16 cellular contexts compared by ENCODE assay signal in genomic region chr18:9526458-9526857, GRCh38. TPM values are rescaled to one million over a fixed set of nuclear protein-coding genes. Genes with fewer than 3 reads are reported as not detected.
DNase-seq lines count a peak whose midpoint lies in the region; ATAC-seq, FAIRE-seq and TF ChIP-seq lines count a peak whose summit lies in the region.
"Had no signal": no experiment of that assay in that cellular context is flagged by ENCODE, and none has a peak within 500 bp of the region (broad histone marks: within the 10 kb centered on the region; RNA-seq: fewer than 3 reads in every experiment).

No MANE protein-coding gene starts in this region.

- peak; percentile 41 to 81 for DNase-seq in PC-9
- no peak for DNase-seq in endodermal cell
- DNase-seq in kidney tubule cell (ENCODE audit: low spot score) = peak; percentile 82
- DNase-seq in activated CD4-positive, alpha-beta memory T cell treated with anti-CD3 and anti-CD28 coated beads, Interleukin-2, amount 10 ng/mL, durations not matched to agents 7 days and 5 days = no peak
- DNase-seq in naive thymus-derived CD4-positive, alpha-beta T cell = no peak
- no peak for DNase-seq in GM12892 (ENCODE audit: insufficient read length)
- DNase-seq: Caco-2; CD8-positive, alpha-beta memory T cell; DND-41; GDM1; HFFc6 had no signal

- no peak for FAIRE-seq in GM12892 (lab: Jason Lieb, UNC)
- FAIRE-seq: A549, GM19239, H1 had no signal

- no TSS peak for BruUV-seq in PC-9 (replicated peaks; lab: Mats Ljungman, UMichigan)

- no peaks in the 10 kb centered on the region for H3K27me3 Mint-ChIP-seq in endodermal cell (ENCODE audit: insufficient read depth)
- no peaks in the 10 kb centered on the region for H3K27me3 Mint-ChIP-seq in activated CD4-positive, alpha-beta memory T cell treated with anti-CD3 and anti-CD28 coated beads, Interleukin-2, amount 10 ng/mL, durations not matched to agents 7 days and 5 days
- H3K27me3 Mint-ChIP-seq in naive thymus-derived CD4-positive, alpha-beta T cell = no peaks in the 10 kb centered on the region
- H3K27me3 Mint-ChIP-seq: CD8-positive, alpha-beta memory T cell had no signal

- H3K27ac Mint-ChIP-seq in endodermal cell = no peak overlapping the region
- no peak overlapping the region for H3K27ac Mint-ChIP-seq in activated CD4-positive, alpha-beta memory T cell treated with anti-CD3 and anti-CD28 coated beads, Interleukin-2, amount 10 ng/mL, durations not matched to agents 7 days and 5 days
- H3K27ac Mint-ChIP-seq in naive thymus-derived CD4-positive, alpha-beta T cell = no peak overlapping the region
- H3K27ac Mint-ChIP-seq: HFFc6 had no signal

- no peak overlapping the region for H3K4me3 ChIP-seq in PC-9
- peak overlapping the region; percentile 22 for H3K4me3 ChIP-seq in endodermal cell (ENCODE audit: low read length)
- no peak overlapping the region for H3K4me3 ChIP-seq in naive thymus-derived CD4-positive, alpha-beta T cell (ENCODE audit: low read length)
- H3K4me3 ChIP-seq: A549, BLaER1, HAP-1 had no signal

- peaks cover 27% of the 10 kb centered on the region for H3K9me3 Mint-ChIP-seq in endodermal cell
- peaks cover 8% of the 10 kb centered on the region for H3K9me3 Mint-ChIP-seq in activated CD4-positive, alpha-beta memory T cell treated with anti-CD3 and anti-CD28 coated beads, Interleukin-2, amount 10 ng/mL, durations not matched to agents 7 days and 5 days
- peaks cover 0 to 10% (median 0%) of the 10 kb centered on the region in 11 donors for H3K9me3 Mint-ChIP-seq in naive thymus-derived CD4-positive, alpha-beta T cell

- H2AFZ ChIP-seq in PC-9 = no peak overlapping the region

- H3K4me1 ChIP-seq in PC-9 (replicated peaks; ENCODE audit: insufficient read depth) = peaks cover 19% of the 10 kb centered on the region
- peaks cover 2% of the 10 kb centered on the region for H3K4me1 ChIP-seq in endodermal cell (ENCODE audit: control insufficient read depth, insufficient read depth, low read length)
- H3K4me1 ChIP-seq in naive thymus-derived CD4-positive, alpha-beta T cell (ENCODE audit: control insufficient read depth in 2 of 2, insufficient read depth in 2 of 2, low read length in 2 of 2) = no peaks in the 10 kb centered on the region
- H3K4me1 ChIP-seq: A549, BLaER1, HAP-1 had no signal

- H3K79me2 ChIP-seq in PC-9 (ENCODE audit: low read depth) = no peaks in the 10 kb centered on the region

- CTCF ChIA-PET in PC-9 (lab: Charles Lee) = no interaction called here
- CTCF ChIA-PET in activated CD4-positive, alpha-beta memory T cell treated with anti-CD3 and anti-CD28 coated beads, Interleukin-2, amount 10 ng/mL, durations not matched to agents 7 days and 5 days (lab: Charles Lee) = no interaction called here
- CTCF ChIA-PET in naive thymus-derived CD4-positive, alpha-beta T cell (lab: Charles Lee) = no interaction called here

- H4K20me1 ChIP-seq in PC-9 (ENCODE audit: insufficient read depth) = no peaks in the 10 kb centered on the region

- peaks cover 36% of the 10 kb centered on the region for H3K36me3 ChIP-seq in PC-9 (ENCODE audit: low read depth)
- peaks cover 74% of the 10 kb centered on the region for H3K36me3 ChIP-seq in endodermal cell (ENCODE audit: control insufficient read depth, insufficient read depth, low read length)
- peaks cover 0 to 53% (median 3%) of the 10 kb centered on the region in 3 experiments for H3K36me3 ChIP-seq in naive thymus-derived CD4-positive, alpha-beta T cell (ENCODE audit: control insufficient read depth in 2 of 3, insufficient read depth in 3 of 3, low read length in 3 of 3)

- intact Hi-C loops in PC-9 (cut with micrococcal nuclease; ENCODE audit: unreplicated experiment) = no loop called here
- intact Hi-C loops in naive thymus-derived CD4-positive, alpha-beta T cell (cut with micrococcal nuclease) = no loop called here

- no peak overlapping the region for H3K4me3 Mint-ChIP-seq in endodermal cell
- H3K4me3 Mint-ChIP-seq in activated CD4-positive, alpha-beta memory T cell treated with anti-CD3 and anti-CD28 coated beads, Interleukin-2, amount 10 ng/mL, durations not matched to agents 7 days and 5 days = no peak overlapping the region
- H3K4me3 Mint-ChIP-seq in naive thymus-derived CD4-positive, alpha-beta T cell = no peak overlapping the region
- H3K4me3 Mint-ChIP-seq: CD8-positive, alpha-beta memory T cell; HFFc6 had no signal

- TF ChIP-seq CTCF in PC-9 (conservative IDR thresholded peaks at IDR 0.05) (no peak), endodermal cell (conservative IDR thresholded peaks at IDR 0.05) (no peak)

- peaks cover 82% of the 10 kb centered on the region for H3K36me3 Mint-ChIP-seq in endodermal cell (ENCODE audit: low read depth)
- peaks cover 68% of the 10 kb centered on the region for H3K36me3 Mint-ChIP-seq in activated CD4-positive, alpha-beta memory T cell treated with anti-CD3 and anti-CD28 coated beads, Interleukin-2, amount 10 ng/mL, durations not matched to agents 7 days and 5 days (ENCODE audit: low read depth)
- H3K36me3 Mint-ChIP-seq in naive thymus-derived CD4-positive, alpha-beta T cell = peaks cover 22 to 66% (median 42%) of the 10 kb centered on the region in 5 donors

- peak overlapping the region; percentile 72 for H3K27ac ChIP-seq in PC-9
- H3K27ac ChIP-seq in endodermal cell (ENCODE audit: low read depth, low read length) = no peak overlapping the region
- no peak overlapping the region for H3K27ac ChIP-seq in naive thymus-derived CD4-positive, alpha-beta T cell (ENCODE audit: low read depth, low read length)
- H3K27ac ChIP-seq: A549, BLaER1 had no signal

- ATAC-seq in naive thymus-derived CD4-positive, alpha-beta T cell = no peak
- ATAC-seq: A549 had no signal

- H3K9me3 ChIP-seq in PC-9 (ENCODE audit: insufficient read depth, low read depth) = peaks cover 8% of the 10 kb centered on the region; the same call in 1 of the 2 replicates
- H3K9me3 ChIP-seq in endodermal cell (ENCODE audit: control insufficient read depth, low read length) = peaks cover 36% of the 10 kb centered on the region
- no peaks in the 10 kb centered on the region for H3K9me3 ChIP-seq in naive thymus-derived CD4-positive, alpha-beta T cell (ENCODE audit: control insufficient read depth in 2 of 3, low read length in 3 of 3)
- H3K9me3 ChIP-seq: HAP-1 had no signal

- H3K27me3 ChIP-seq in PC-9 (ENCODE audit: insufficient read depth, low read depth) = no peaks in the 10 kb centered on the region
- H3K27me3 ChIP-seq in endodermal cell (ENCODE audit: control insufficient read depth, insufficient read depth, low read length, poor library complexity, severe bottlenecking) = no peaks in the 10 kb centered on the region
- no peaks in the 10 kb centered on the region for H3K27me3 ChIP-seq in naive thymus-derived CD4-positive, alpha-beta T cell (ENCODE audit: control insufficient read depth in 2 of 2, insufficient read depth in 2 of 2, low read length in 2 of 2)
- H3K27me3 ChIP-seq: BLaER1 had no signal

- H3K9ac ChIP-seq in endodermal cell (ENCODE audit: extremely low read depth, low read length, poor library complexity, severe bottlenecking) = no peak overlapping the region
- H3K9ac ChIP-seq: BLaER1 had no signal

- H3K9me2 ChIP-seq in PC-9 (ENCODE audit: insufficient read depth) = no peaks in the 10 kb centered on the region

- H3K4me1 Mint-ChIP-seq in endodermal cell = no peaks in the 10 kb centered on the region
- peaks cover 9% of the 10 kb centered on the region for H3K4me1 Mint-ChIP-seq in activated CD4-positive, alpha-beta memory T cell treated with anti-CD3 and anti-CD28 coated beads, Interleukin-2, amount 10 ng/mL, durations not matched to agents 7 days and 5 days
- H3K4me1 Mint-ChIP-seq in naive thymus-derived CD4-positive, alpha-beta T cell = peaks cover 0 to 8% (median 0%) of the 10 kb centered on the region in 7 donors
- H3K4me1 Mint-ChIP-seq: CD8-positive, alpha-beta memory T cell had no signal

- POLR2A ChIA-PET in PC-9 (lab: Charles Lee; ENCODE audit: unreplicated experiment) = interaction anchor here (0.6 kb wide), 1 partner anchor 247 kb away, joined by 4 read pairs; no protein-coding TSS in a partner anchor
- POLR2A ChIA-PET in activated CD4-positive, alpha-beta memory T cell treated with anti-CD3 and anti-CD28 coated beads, Interleukin-2, amount 10 ng/mL, durations not matched to agents 7 days and 5 days (lab: Charles Lee) = no interaction called here
- POLR2A ChIA-PET in naive thymus-derived CD4-positive, alpha-beta T cell (lab: Charles Lee) = no interaction called here

- no peaks in the 10 kb centered on the region; the same call in 1 of the 2 replicates for H3F3A ChIP-seq in PC-9 (ENCODE audit: insufficient read depth, low read depth)

- no peak for TF ChIP-seq POLR2A in GM12892 (IDR thresholded peaks at IDR 0.05; ENCODE audit: low read depth, low read length)

- H3K4me2 ChIP-seq in PC-9 = peak overlapping the region; percentile 31; the same call in 1 of the 2 replicates
- H3K4me2 ChIP-seq: A549, BLaER1 had no signal

RNA-seq across cellular contexts. Expression of gene RALBP1, which starts 51.1 kb away (rescaled TPM):
- total RNA-seq in PC-9 (2021) (91.3 and 95.0 TPM in 2 replicates), endodermal cell (10 to 100 TPM; 60.5 to 64.9 TPM)
- polyA plus RNA-seq in endodermal cell (2013, experiment 1 of 2) = 44.6 TPM
- polyA plus RNA-seq in endodermal cell (2013, experiment 2 of 2) = 46.1 TPM
- total RNA-seq in activated CD4-positive, alpha-beta memory T cell treated with anti-CD3 and anti-CD28 coated beads, Interleukin-2, amount 10 ng/mL, durations not matched to agents 7 days and 5 days = 10 to 100 TPM; 56.4 to 56.7 TPM
- total RNA-seq in naive thymus-derived CD4-positive, alpha-beta T cell = 10 to 100 TPM; 20.3 to 47.8 (median 42.2) TPM
- polyA plus RNA-seq in naive thymus-derived CD4-positive, alpha-beta T cell = 10 to 100 TPM; 31.5 to 40.0 TPM
- 36.0 TPM for polyA plus RNA-seq in GM12892 (2012; ENCODE audit: missing spikeins)

Comparison
In these comparisons a context has a peak if more than half of its experiments do, and no peak if none do; other contexts are left out.
1. DNase-seq: peak in PC-9 (2 of 2) and kidney tubule cell (single experiment); none in endodermal cell (single experiment), activated CD4-positive, alpha-beta memory T cell treated with anti-CD3 and anti-CD28 coated beads, Interleukin-2, amount 10 ng/mL, durations not matched to agents 7 days and 5 days (single experiment), naive thymus-derived CD4-positive, alpha-beta T cell (0 of 9) and GM12892 (single experiment).